Comparison of ENCODE assay signal across 18 cellular contexts in the genomic region with DNA sequence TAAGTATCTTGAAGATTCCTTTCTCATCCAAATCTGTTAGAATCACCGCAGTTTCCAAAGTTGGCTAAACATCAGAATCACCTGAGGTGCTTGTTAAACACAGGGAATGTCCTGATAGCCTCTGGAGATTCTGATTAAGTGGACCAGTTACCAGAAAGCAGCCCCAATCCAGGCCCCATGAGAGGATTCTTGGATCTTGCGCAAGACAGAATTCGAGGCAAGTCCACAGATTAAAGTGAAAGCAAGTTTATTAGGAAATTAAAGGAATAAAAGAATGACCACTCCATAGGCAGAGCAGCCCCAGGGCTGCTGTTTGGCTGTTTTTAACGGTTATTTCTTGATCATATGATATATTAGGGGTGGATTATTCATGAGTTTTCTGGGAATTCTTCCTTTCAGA.
DNase-seq lines count a peak whose midpoint lies in the region; ATAC-seq and TF ChIP-seq lines count a peak whose summit lies in the region.
"Had no signal": no experiment of that assay in that cellular context is flagged by ENCODE, and none has a peak within 500 bp of the region (broad histone marks: within the 10 kb centered on the region; RNA-seq: fewer than 3 reads in every experiment).

No MANE protein-coding gene starts in this region.

- peak; percentile 46 for ATAC-seq in Right ventricle myocardium inferior
- ATAC-seq in stimulated activated effector memory CD8-positive, alpha-beta T cell treated with anti-CD3 and anti-CD28 coated beads, Interleukin-12 subunit alpha, Interleukin-12 subunit beta, amount 100 ng/mL, for 72 hours = no peak
- ATAC-seq: PC-3 had no signal

- peaks cover 4% of the 10 kb centered on the region for H3K36me3 Mint-ChIP-seq in osteocyte (ENCODE audit: unreplicated experiment)
- no peaks in the 10 kb centered on the region for H3K36me3 Mint-ChIP-seq in stimulated activated effector memory CD8-positive, alpha-beta T cell treated with anti-CD3 and anti-CD28 coated beads, Interleukin-12 subunit alpha, Interleukin-12 subunit beta, amount 100 ng/mL, for 72 hours
- H3K36me3 Mint-ChIP-seq in activated naive CD8-positive, alpha-beta T cell treated with anti-CD3 and anti-CD28 coated beads for 36 hours = no peaks in the 10 kb centered on the region
- H3K36me3 Mint-ChIP-seq: activated naive CD4-positive, alpha-beta T cell treated with anti-CD3 and anti-CD28 coated beads, Interleukin-2, amount 50 U/mL, for 24 hours had no signal

- DNase-seq in Right ventricle myocardium inferior (ENCODE audit: missing footprints) = no peak
- DNase-seq in cardiac septum (ENCODE audit: low spot score) = no peak
- DNase-seq in foreskin fibroblast = peak; percentile 33 to 70
- no peak for DNase-seq in osteocyte (ENCODE audit: extremely low spot score, unreplicated experiment)
- DNase-seq in activated CD8-positive, alpha-beta memory T cell treated with anti-CD3 and anti-CD28 coated beads, Interleukin-2, amount 50 U/mL, for 48 hours = no peak
- DNase-seq in stimulated activated effector memory CD8-positive, alpha-beta T cell treated with anti-CD3 and anti-CD28 coated beads, Interleukin-12 subunit alpha, Interleukin-12 subunit beta, amount 100 ng/mL, for 72 hours (ENCODE audit: low spot score in 2 of 2) = no peak
- no peak for DNase-seq in activated naive CD8-positive, alpha-beta T cell treated with anti-CD3 and anti-CD28 coated beads for 36 hours
- DNase-seq in T-helper 9 cell = no peak
- DNase-seq: DND-41; KG1; NCI-H1417 treated with DMSO at 0.1 percent for 48 hours; NCI-H510A; PC-3; stimulated activated CD4-positive, alpha-beta T cell treated with anti-CD3 and anti-CD28 coated beads, Interleukin-15, amount 100 ng/mL, for 24 hours; substantia nigra; SW 1271 had no signal

- peaks cover 47% of the 10 kb centered on the region for H3K4me1 Mint-ChIP-seq in osteocyte (ENCODE audit: unreplicated experiment)
- no peaks in the 10 kb centered on the region for H3K4me1 Mint-ChIP-seq in stimulated activated effector memory CD8-positive, alpha-beta T cell treated with anti-CD3 and anti-CD28 coated beads, Interleukin-12 subunit alpha, Interleukin-12 subunit beta, amount 100 ng/mL, for 72 hours
- no peaks in the 10 kb centered on the region for H3K4me1 Mint-ChIP-seq in activated naive CD8-positive, alpha-beta T cell treated with anti-CD3 and anti-CD28 coated beads for 36 hours
- H3K4me1 Mint-ChIP-seq: activated naive CD4-positive, alpha-beta T cell treated with anti-CD3 and anti-CD28 coated beads, Interleukin-2, amount 50 U/mL, for 24 hours; central memory CD8-positive, alpha-beta T cell had no signal

- H3K4me3 Mint-ChIP-seq in osteocyte (ENCODE audit: unreplicated experiment) = no peak overlapping the region
- no peak overlapping the region for H3K4me3 Mint-ChIP-seq in stimulated activated effector memory CD8-positive, alpha-beta T cell treated with anti-CD3 and anti-CD28 coated beads, Interleukin-12 subunit alpha, Interleukin-12 subunit beta, amount 100 ng/mL, for 72 hours
- no peak overlapping the region for H3K4me3 Mint-ChIP-seq in activated naive CD8-positive, alpha-beta T cell treated with anti-CD3 and anti-CD28 coated beads for 36 hours
- H3K4me3 Mint-ChIP-seq: activated naive CD4-positive, alpha-beta T cell treated with anti-CD3 and anti-CD28 coated beads, Interleukin-2, amount 50 U/mL, for 24 hours; central memory CD8-positive, alpha-beta T cell had no signal

- intact Hi-C loops in Right ventricle myocardium inferior (cut with DNase I) = no loop called here
- intact Hi-C loops in cardiac septum (cut with DNase I) = no loop called here

- TF ChIP-seq CTCF in foreskin fibroblast (IDR thresholded peaks at IDR 0.05; ENCODE audit: low read depth, low read length) (no peak), osteocyte (IDR thresholded peaks at IDR 0.05) (no peak)

- H3K9me3 Mint-ChIP-seq in osteocyte (ENCODE audit: unreplicated experiment) = peaks cover 17% of the 10 kb centered on the region
- peaks cover 3% of the 10 kb centered on the region for H3K9me3 Mint-ChIP-seq in stimulated activated effector memory CD8-positive, alpha-beta T cell treated with anti-CD3 and anti-CD28 coated beads, Interleukin-12 subunit alpha, Interleukin-12 subunit beta, amount 100 ng/mL, for 72 hours
- peaks cover 8% of the 10 kb centered on the region for H3K9me3 Mint-ChIP-seq in activated naive CD8-positive, alpha-beta T cell treated with anti-CD3 and anti-CD28 coated beads for 36 hours
- H3K9me3 Mint-ChIP-seq: central memory CD8-positive, alpha-beta T cell had no signal

- no peaks in the 10 kb centered on the region for H3K27me3 Mint-ChIP-seq in osteocyte (ENCODE audit: unreplicated experiment)
- no peaks in the 10 kb centered on the region for H3K27me3 Mint-ChIP-seq in activated naive CD8-positive, alpha-beta T cell treated with anti-CD3 and anti-CD28 coated beads for 36 hours

- H3K4me3 ChIP-seq in foreskin fibroblast (ENCODE audit: low read depth in 1 of 2, low read length in 2 of 2) = peak overlapping the region in 1 of 2 donors; percentile 23

- H3K27ac Mint-ChIP-seq in osteocyte (ENCODE audit: unreplicated experiment) = peak overlapping the region; percentile 23
- H3K27ac Mint-ChIP-seq in stimulated activated effector memory CD8-positive, alpha-beta T cell treated with anti-CD3 and anti-CD28 coated beads, Interleukin-12 subunit alpha, Interleukin-12 subunit beta, amount 100 ng/mL, for 72 hours = no peak overlapping the region
- H3K27ac Mint-ChIP-seq in activated naive CD8-positive, alpha-beta T cell treated with anti-CD3 and anti-CD28 coated beads for 36 hours = no peak overlapping the region
- H3K27ac Mint-ChIP-seq: activated naive CD4-positive, alpha-beta T cell treated with anti-CD3 and anti-CD28 coated beads, Interleukin-2, amount 50 U/mL, for 24 hours had no signal

Comparison
In these comparisons a context has a peak if more than half of its experiments do, and no peak if none do; other contexts are left out.
1. DNase-seq: peak in foreskin fibroblast (2 of 2); none in Right ventricle myocardium inferior (single experiment), cardiac septum (single experiment), osteocyte (single experiment), activated CD8-positive, alpha-beta memory T cell treated with anti-CD3 and anti-CD28 coated beads, Interleukin-2, amount 50 U/mL, for 48 hours (single experiment), stimulated activated effector memory CD8-positive, alpha-beta T cell treated with anti-CD3 and anti-CD28 coated beads, Interleukin-12 subunit alpha, Interleukin-12 subunit beta, amount 100 ng/mL, for 72 hours (0 of 2), activated naive CD8-positive, alpha-beta T cell treated with anti-CD3 and anti-CD28 coated beads for 36 hours (single experiment) and T-helper 9 cell (single experiment).